Comparison of ENCODE assay signal across 8 cellular contexts in the genomic region with DNA sequence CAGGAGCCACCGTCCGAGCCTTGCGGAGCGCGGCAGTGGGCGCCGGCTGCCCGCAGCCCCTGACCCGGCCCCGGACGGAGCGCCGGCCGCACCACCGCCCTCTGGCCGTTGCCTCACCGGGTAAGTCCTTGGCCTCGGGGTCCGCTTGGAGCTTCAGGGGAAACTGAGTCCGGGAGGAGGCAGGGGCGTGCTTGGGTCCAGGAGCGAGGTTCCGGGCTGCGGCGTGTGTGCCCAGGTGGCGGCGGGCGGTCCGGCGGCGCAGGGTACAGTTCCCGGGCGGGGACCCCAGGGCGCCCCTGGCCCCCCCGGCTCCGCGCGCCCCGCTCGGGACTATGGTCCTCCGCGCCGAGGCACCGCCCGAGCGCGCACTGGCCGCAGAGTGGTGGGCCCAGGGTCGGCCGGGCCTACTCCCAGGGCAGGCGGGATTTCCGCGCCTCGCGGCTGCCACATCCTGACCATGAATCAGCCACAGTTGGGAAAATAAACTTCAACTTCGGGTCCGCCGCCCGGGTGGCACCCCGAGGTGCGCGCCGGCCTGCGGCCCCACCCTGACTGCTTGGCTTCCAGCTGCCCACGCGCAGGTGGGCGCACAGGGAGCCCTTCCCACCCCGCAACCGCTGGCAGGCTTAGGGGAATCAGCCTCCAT. TPM values are rescaled to one million over a fixed set of nuclear protein-coding genes. Genes with fewer than 3 reads are reported as not detected.
DNase-seq lines count a peak whose midpoint lies in the region; ATAC-seq and TF ChIP-seq lines count a peak whose summit lies in the region.

No MANE protein-coding gene starts in this region.

- peak overlapping the region; percentile 59 for H3K9ac ChIP-seq in endodermal cell (ENCODE audit: extremely low read depth, low read length, poor library complexity, severe bottlenecking)

- peaks cover 5% of the 10 kb centered on the region for H3K36me3 ChIP-seq in endodermal cell (ENCODE audit: control insufficient read depth, insufficient read depth, low read length)

- TF ChIP-seq CTCF in endodermal cell (conservative IDR thresholded peaks at IDR 0.05) = no peak
- no peak for TF ChIP-seq CTCF in nephron (IDR thresholded peaks at IDR 0.05; ENCODE audit: unreplicated experiment in 3 of 3)

- H3K27ac Mint-ChIP-seq in endodermal cell = no peak overlapping the region
- no peak overlapping the region for H3K27ac Mint-ChIP-seq in nephron

- no peak for ATAC-seq in GM18505 (IDR thresholded peaks at IDR 0.05; ENCODE audit: unreplicated experiment)

- H3K9me3 ChIP-seq in endodermal cell (ENCODE audit: control insufficient read depth, low read length) = no peaks in the 10 kb centered on the region

- no peaks in the 10 kb centered on the region for H3K36me3 Mint-ChIP-seq in endodermal cell (ENCODE audit: low read depth)
- H3K36me3 Mint-ChIP-seq in nephron (ENCODE audit: low read depth) = no peaks in the 10 kb centered on the region

- H3K9me3 Mint-ChIP-seq in endodermal cell (peaks cover 5% of the 10 kb centered on the region), nephron (no peaks in the 10 kb centered on the region)

- H3K4me3 Mint-ChIP-seq in endodermal cell (peak overlapping the region; percentile 62), nephron (peak overlapping the region; percentile 72 to 81 (median 81))

- peak overlapping the region; percentile 90 for H3K4me3 ChIP-seq in endodermal cell (ENCODE audit: low read length)

- 0 to 1% methylated on average over 17 to 69 of the region's 69 CpGs for WGBS in endodermal cell (ENCODE audit: insufficient coverage in 1 of 2, insufficient read length in 1 of 2), 2 experiments

- H3K27me3 ChIP-seq in endodermal cell (ENCODE audit: control insufficient read depth, insufficient read depth, low read length, poor library complexity, severe bottlenecking) = no peaks in the 10 kb centered on the region

- DNase-seq in RKO (ENCODE audit: low spot score) = peak; percentile 58
- DNase-seq in endodermal cell = no peak
- no peak for DNase-seq in iPS-NIHi7 (ENCODE audit: extremely low spot score)
- no peak for DNase-seq in mucosa of gallbladder (ENCODE audit: low spot score)
- no peak for DNase-seq in effector CD8-positive, alpha-beta T cell (lab: John Stamatoyannopoulos, UW)
- no peak for DNase-seq in T-helper 9 cell

- H3K27ac ChIP-seq in endodermal cell (ENCODE audit: low read depth, low read length) = no peak overlapping the region

- peaks cover 23% of the 10 kb centered on the region for H3K4me1 ChIP-seq in endodermal cell (ENCODE audit: control insufficient read depth, insufficient read depth, low read length)

- H3K27me3 Mint-ChIP-seq in endodermal cell (ENCODE audit: insufficient read depth) (no peaks in the 10 kb centered on the region), nephron (ENCODE audit: low read depth) (no peaks in the 10 kb centered on the region)

- peak; percentile 38 for TF ChIP-seq POLR2A in GM18505 (IDR thresholded peaks at IDR 0.05; ENCODE audit: borderline replicate concordance, extremely low read depth, insufficient read depth, insufficient read length)

- H3K4me1 Mint-ChIP-seq in endodermal cell = peaks cover 19% of the 10 kb centered on the region
- peaks cover 24% of the 10 kb centered on the region for H3K4me1 Mint-ChIP-seq in nephron

RNA-seq across cellular contexts. Expression of a gene that starts 0.3 kb away (rescaled TPM):
- total RNA-seq in endodermal cell (100 to 1,000 TPM in 1 of 2 donors, 10 to 100 TPM in 1; 99.7 to 114 TPM), mucosa of gallbladder (306 TPM)
- polyA plus RNA-seq in endodermal cell (2013, experiment 1 of 2) = 35.2 TPM
- polyA plus RNA-seq in endodermal cell (2013, experiment 2 of 2) = 35.8 TPM

RNA-seq across cellular contexts. Expression of a gene that starts 34.3 kb away (rescaled TPM):
- total RNA-seq in endodermal cell (10 to 100 TPM; 15.8 to 31.0 TPM), mucosa of gallbladder (49.3 TPM)
- 16.1 TPM for polyA plus RNA-seq in endodermal cell (2013, experiment 1 of 2)
- 14.1 TPM for polyA plus RNA-seq in endodermal cell (2013, experiment 2 of 2)
